ENCODE assay signal across 8 cellular contexts in genomic region chr1:160945881-160946280, GRCh38. TPM values are rescaled to one million over a fixed set of nuclear protein-coding genes. Genes with fewer than 3 reads are reported as not detected.
DNase-seq lines count a peak whose midpoint lies in the region; ATAC-seq and TF ChIP-seq lines count a peak whose summit lies in the region.
"Not testable (repeated sequence)": the region's sequence is repeated elsewhere in the genome, so short reads cannot be mapped to it uniquely, and the experiment has no call there.
"Had no signal": no experiment of that assay in that cellular context is flagged by ENCODE, and none has a peak within 500 bp of the region (broad histone marks: within the 10 kb centered on the region; RNA-seq: fewer than 3 reads in every experiment).

No MANE protein-coding gene starts in this region.

- H3K36me3 ChIP-seq in MG63 = not testable (repeated sequence)

- not testable (repeated sequence) for H3K4me3 ChIP-seq in MG63; fibroblast of the aortic adventitia (ENCODE audit: low read depth, low read length)

- POLR2A ChIA-PET in RWPE1 (lab: Yijun Ruan, JAX; ENCODE audit: low non-redundant PET) = not testable (repeated sequence)

- ATAC-seq in omental fat pad (ENCODE audit: low FRiP score) = peak; percentile 46

- peak overlapping the region; percentile 47 for H3K27ac ChIP-seq in RWPE1

- DNase-seq in Daoy (ENCODE audit: low read depth) (peak; percentile 41), MG63 (peak; percentile 77), astrocyte of the hippocampus (ENCODE audit: low read depth, low spot score) (peak; percentile 16), fibroblast of the aortic adventitia (ENCODE audit: low read depth) (peak; percentile 22)
- DNase-seq in RWPE1 (ENCODE audit: low spot score); omental fat pad (ENCODE audit: low spot score): not testable (repeated sequence)

- CTCF ChIA-PET in RWPE1 (lab: Yijun Ruan, JAX) = not testable (repeated sequence)

- not testable (repeated sequence) for TF ChIP-seq CTCF in RWPE1 (conservative IDR thresholded peaks at IDR 0.05; ENCODE audit: low read depth); fibroblast of the aortic adventitia (IDR thresholded peaks at IDR 0.05; ENCODE audit: insufficient read depth, low read length); omental fat pad (IDR thresholded peaks at IDR 0.05)

- not testable (repeated sequence) for H3K27me3 ChIP-seq in MG63

- H3K9me3 ChIP-seq in MG63 = not testable (repeated sequence)

RNA-seq across cellular contexts. Expression of gene ITLN2, which starts 8.7 kb away (rescaled TPM):
- not detected in 2 replicates for total RNA-seq in Daoy (2014; rRNA removed; shearing (Covaris generic))
- not detected in 2 replicates for total RNA-seq in MG63 (2014; rRNA removed; shearing (Covaris generic); ENCODE audit: low replicate concordance)
- 3.8 TPM in 1 of 2 replicates, not detected in the other for total RNA-seq in fibroblast of the aortic adventitia (ENCODE audit: low replicate concordance)
- total RNA-seq in omental fat pad = 10 to 100 TPM in 2 of 4 donors, 1 to 10 TPM in 1, not detected in 1; 6.4 to 58.9 (median 30.3) TPM
- total RNA-seq: CD8-positive, alpha-beta memory T cell; HT-29 had no signal
